ENCODE assay signal across 10 cellular contexts in the genomic region with DNA sequence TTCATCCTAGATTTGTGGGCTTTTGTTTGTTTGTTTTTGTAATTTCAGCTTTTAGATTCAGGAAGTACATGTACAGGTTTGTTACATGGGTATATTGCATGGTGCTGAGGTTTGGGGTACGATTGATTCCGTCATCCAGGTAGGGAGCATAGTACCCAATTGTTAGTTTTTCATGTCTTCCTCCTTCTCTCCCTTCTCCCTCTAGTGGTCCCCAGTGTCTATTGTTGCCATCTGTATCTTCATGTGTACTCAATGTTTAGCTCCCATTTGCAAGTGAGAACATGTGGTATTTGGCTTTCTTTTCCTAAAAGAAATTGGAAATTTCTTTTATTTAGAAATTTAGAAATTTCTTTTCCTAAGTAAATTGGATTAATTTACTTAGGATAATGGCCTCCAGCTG.
DNase-seq lines count a peak whose midpoint lies in the region; TF ChIP-seq lines count a peak whose summit lies in the region.
"Had no signal": no experiment of that assay in that cellular context is flagged by ENCODE, and none has a peak within 500 bp of the region (broad histone marks: within the 10 kb centered on the region; RNA-seq: fewer than 3 reads in every experiment).

No MANE protein-coding gene starts in this region.

- peak; percentile 42 for TF ChIP-seq CTCF in epithelial cell of esophagus (IDR thresholded peaks at IDR 0.05; ENCODE audit: insufficient read depth, low read depth, low read length, missing control alignments)

- H3K4me3 ChIP-seq in epithelial cell of esophagus (ENCODE audit: low read length), result no peak overlapping the region
- H3K4me3 ChIP-seq: lung had no signal

- DNase-seq in NOMO-1 treated with DMSO at 0.1 percent for 48 hours (lab: John Stamatoyannopoulos, UW; ENCODE audit: unreplicated experiment), result peak; percentile 4
- no peak for DNase-seq in NOMO-1 (lab: John Stamatoyannopoulos, UW; ENCODE audit: unreplicated experiment in 2 of 2)
- DNase-seq in NCI-H2227 treated with DMSO at 0.1 percent for 48 hours (lab: John Stamatoyannopoulos, UW), result peak; percentile 21
- DNase-seq in epithelial cell of esophagus (ENCODE audit: low read depth), result peak; percentile 27
- no peak for DNase-seq in substantia nigra (lab: John Stamatoyannopoulos, UW)
- DNase-seq in NK-92 treated with Interleukin-12 subunit alpha and Interleukin-12 subunit beta, amount 100 ng/mL, for 24 hours (lab: John Stamatoyannopoulos, UW), result no peak
- no peak for DNase-seq in activated naive CD4-positive, alpha-beta T cell (lab: John Stamatoyannopoulos, UW)
- no peak for DNase-seq in NCI-H774 (lab: John Stamatoyannopoulos, UW)
- DNase-seq: T1000 had no signal

- H3K27ac ChIP-seq in substantia nigra (ENCODE audit: low read depth, low read length, poor library complexity, severe bottlenecking), result peak overlapping the region; percentile 71

Comparison
In these comparisons a context has a peak if more than half of its experiments do, and no peak if none do; other contexts are left out.
1. DNase-seq: peak in NOMO-1 treated with DMSO at 0.1 percent for 48 hours (single experiment), NCI-H2227 treated with DMSO at 0.1 percent for 48 hours (single experiment) and epithelial cell of esophagus (single experiment); none in NOMO-1 (0 of 2), substantia nigra (0 of 49), NK-92 treated with Interleukin-12 subunit alpha and Interleukin-12 subunit beta, amount 100 ng/mL, for 24 hours (single experiment), activated naive CD4-positive, alpha-beta T cell (0 of 4) and NCI-H774 (single experiment).